In genomic region chr4:8866421-8866820, GRCh38 we compare ENCODE assay signal across 8 cellular contexts. TPM values are rescaled to one million over a fixed set of nuclear protein-coding genes. Genes with fewer than 3 reads are reported as not detected.
"Had no signal": no experiment of that assay in that cellular context is flagged by ENCODE, and none has a peak within 500 bp of the region (broad histone marks: within the 10 kb centered on the region; RNA-seq: fewer than 3 reads in every experiment).

No MANE protein-coding gene starts in this region.

- H2AFZ ChIP-seq: GM23248 had no signal

- H3K9me3 Mint-ChIP-seq: HFFc6 had no signal

- H3K4me3 ChIP-seq: GM23248, HAP-1 had no signal

- H3K9ac ChIP-seq: GM23248 had no signal

- H3K27ac Mint-ChIP-seq: HFFc6, IgD-negative memory B cell had no signal

- H3K4me3 Mint-ChIP-seq: HFFc6 had no signal

- H3K36me3 ChIP-seq: HAP-1 had no signal

- DNase-seq: GM23248, HFFc6 had no signal

- H3K27ac ChIP-seq: GM23248, HL-60 had no signal

- H3K4me1 ChIP-seq: HAP-1 had no signal

- H3K9me3 ChIP-seq: HAP-1 had no signal

- FAIRE-seq: HepG2 had no signal

- ATAC-seq: HCT116, HepG2 had no signal

RNA-seq across cellular contexts. Expression of gene HMX1, which starts 5.2 kb away (rescaled TPM):
- total RNA-seq: GM23248, HepG2, HFFc6, HT1080 had no signal
- polyA plus RNA-seq: GM23248, HepG2, IgD-negative memory B cell had no signal
